Comparison of ENCODE assay signal across 1 cellular context in the genomic region with DNA sequence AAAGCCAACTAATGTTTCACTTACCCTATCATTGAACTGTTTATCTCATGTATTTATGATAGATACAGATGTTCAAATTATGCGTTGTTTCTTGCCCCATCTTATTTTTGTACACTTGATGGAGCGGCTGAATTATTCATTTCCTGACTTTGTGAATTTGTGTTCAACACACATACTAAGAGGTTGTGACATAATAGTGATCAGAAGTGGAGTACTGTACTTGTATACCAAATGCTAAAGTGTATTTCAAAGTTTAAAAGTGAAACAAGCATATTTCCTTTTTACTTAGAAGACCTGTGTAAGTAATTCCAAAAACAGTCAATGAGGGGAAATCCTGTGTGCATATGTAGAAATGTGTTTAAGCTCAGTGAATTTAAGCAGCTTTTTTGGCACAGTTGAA.
TF ChIP-seq lines count a peak whose summit lies in the region.

No MANE protein-coding gene starts in this region.

TF ChIP-seq in HepG2, 621 proteins besides CTCF, POLR2A, EP300 and RAD21 (continued from another document):
- TF ChIP-seq, protein P1, sequence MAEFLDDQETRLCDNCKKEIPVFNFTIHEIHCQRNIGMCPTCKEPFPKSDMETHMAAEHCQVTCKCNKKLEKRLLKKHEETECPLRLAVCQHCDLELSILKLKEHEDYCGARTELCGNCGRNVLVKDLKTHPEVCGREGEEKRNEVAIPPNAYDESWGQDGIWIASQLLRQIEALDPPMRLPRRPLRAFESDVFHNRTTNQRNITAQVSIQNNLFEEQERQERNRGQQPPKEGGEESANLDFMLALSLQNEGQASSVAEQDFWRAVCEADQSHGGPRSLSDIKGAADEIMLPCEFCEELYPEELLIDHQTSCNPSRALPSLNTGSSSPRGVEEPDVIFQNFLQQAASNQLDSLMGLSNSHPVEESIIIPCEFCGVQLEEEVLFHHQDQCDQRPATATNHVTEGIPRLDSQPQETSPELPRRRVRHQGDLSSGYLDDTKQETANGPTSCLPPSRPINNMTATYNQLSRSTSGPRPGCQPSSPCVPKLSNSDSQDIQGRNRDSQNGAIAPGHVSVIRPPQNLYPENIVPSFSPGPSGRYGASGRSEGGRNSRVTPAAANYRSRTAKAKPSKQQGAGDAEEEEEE (CRISPR knock-in tag; IDR thresholded peaks at IDR 0.05; ENCODE audit: borderline replicate concordance) = no peak
- no peak for TF ChIP-seq ZNF263 (CRISPR knock-in tag; IDR thresholded peaks at IDR 0.05)
- TF ChIP-seq ZNF256 (CRISPR knock-in tag; conservative IDR thresholded peaks at IDR 0.05) = no peak
- no peak for TF ChIP-seq CBX5 (CRISPR knock-in tag; IDR thresholded peaks at IDR 0.05; ENCODE audit: borderline replicate concordance)
- no peak for TF ChIP-seq SPEN (CRISPR knock-in tag; IDR thresholded peaks at IDR 0.05; ENCODE audit: low read depth)
- TF ChIP-seq ZNF354B (CRISPR knock-in tag; IDR thresholded peaks at IDR 0.05) = no peak
- no peak for TF ChIP-seq ZNF781 (CRISPR knock-in tag; IDR thresholded peaks at IDR 0.05; ENCODE audit: borderline replicate concordance, not compliant biosample characterization)
- TF ChIP-seq RFX5 (IDR thresholded peaks at IDR 0.05; ENCODE audit: low read depth, low read length) = no peak
- TF ChIP-seq, protein P2, sequence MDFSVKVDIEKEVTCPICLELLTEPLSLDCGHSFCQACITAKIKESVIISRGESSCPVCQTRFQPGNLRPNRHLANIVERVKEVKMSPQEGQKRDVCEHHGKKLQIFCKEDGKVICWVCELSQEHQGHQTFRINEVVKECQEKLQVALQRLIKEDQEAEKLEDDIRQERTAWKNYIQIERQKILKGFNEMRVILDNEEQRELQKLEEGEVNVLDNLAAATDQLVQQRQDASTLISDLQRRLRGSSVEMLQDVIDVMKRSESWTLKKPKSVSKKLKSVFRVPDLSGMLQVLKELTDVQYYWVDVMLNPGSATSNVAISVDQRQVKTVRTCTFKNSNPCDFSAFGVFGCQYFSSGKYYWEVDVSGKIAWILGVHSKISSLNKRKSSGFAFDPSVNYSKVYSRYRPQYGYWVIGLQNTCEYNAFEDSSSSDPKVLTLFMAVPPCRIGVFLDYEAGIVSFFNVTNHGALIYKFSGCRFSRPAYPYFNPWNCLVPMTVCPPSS (IDR thresholded peaks at IDR 0.05) = no peak
- no peak for TF ChIP-seq ERF (CRISPR knock-in tag; IDR thresholded peaks at IDR 0.05)
- no peak for TF ChIP-seq ZNF562 (CRISPR knock-in tag; IDR thresholded peaks at IDR 0.05; ENCODE audit: borderline replicate concordance)
- TF ChIP-seq ZNF367 (CRISPR knock-in tag; IDR thresholded peaks at IDR 0.05; ENCODE audit: borderline replicate concordance) = no peak
- no peak for TF ChIP-seq ZNF737 (CRISPR knock-in tag; IDR thresholded peaks at IDR 0.05; ENCODE audit: borderline replicate concordance)
- TF ChIP-seq ZNF124 (CRISPR knock-in tag; IDR thresholded peaks at IDR 0.05) = no peak
- TF ChIP-seq, protein P3, sequence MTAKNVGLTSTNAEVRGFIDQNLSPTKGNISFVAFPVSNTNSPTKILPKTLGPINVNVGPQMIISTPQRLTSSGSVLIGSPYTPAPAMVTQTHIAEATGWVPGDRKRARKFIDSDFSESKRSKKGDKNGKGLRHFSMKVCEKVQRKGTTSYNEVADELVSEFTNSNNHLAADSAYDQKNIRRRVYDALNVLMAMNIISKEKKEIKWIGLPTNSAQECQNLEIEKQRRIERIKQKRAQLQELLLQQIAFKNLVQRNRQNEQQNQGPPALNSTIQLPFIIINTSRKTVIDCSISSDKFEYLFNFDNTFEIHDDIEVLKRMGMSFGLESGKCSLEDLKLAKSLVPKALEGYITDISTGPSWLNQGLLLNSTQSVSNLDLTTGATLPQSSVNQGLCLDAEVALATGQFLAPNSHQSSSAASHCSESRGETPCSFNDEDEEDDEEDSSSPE (CRISPR knock-in tag; IDR thresholded peaks at IDR 0.05) = no peak
